8 cellular contexts compared by ENCODE assay signal in genomic region chr11:102452461-102453285, GRCh38. TPM values are rescaled to one million over a fixed set of nuclear protein-coding genes. Genes with fewer than 3 reads are reported as not detected.
A peak's percentile ranks its signal among the peaks of the same experiment; 100 is the strongest.
DNase-seq lines count a peak whose midpoint lies in the region; ATAC-seq and TF ChIP-seq lines count a peak whose summit lies in the region.

TMEM123 (minus strand) TSS chr11:102452765; CDS start chr11:102452623, 142 bp downstream.

- H3K36me3 ChIP-seq in HEK293 (ENCODE audit: control insufficient read depth in 2 of 2, insufficient read depth in 1 of 2, low read length in 2 of 2) (no peaks in the 10 kb centered on the region), heart right ventricle (peaks cover 0 to 11% (median 0%) of the 10 kb centered on the region in 9 donors), upper lobe of right lung (no peaks in the 10 kb centered on the region)

- H3K9me3 ChIP-seq in HEK293 (ENCODE audit: control insufficient read depth, insufficient read depth, low read depth, low read length): no peaks in the 10 kb centered on the region
- no peaks in the 10 kb centered on the region for H3K9me3 ChIP-seq in heart right ventricle
- H3K9me3 ChIP-seq in upper lobe of right lung: no peaks in the 10 kb centered on the region

- POLR2A ChIA-PET in HEK293 (lab: Yijun Ruan, JAX): no interaction called here

- WGBS in adipose tissue, 3 donors: 1% methylated on average over 79 to 82 of the region's 82 CpGs
- 0% methylated on average over 56 to 82 of the region's 82 CpGs for WGBS in heart right ventricle, 2 donors

- H3K4me3 ChIP-seq in GM12864 (ENCODE audit: low read depth, low read length) (peak within 1 kb of the TSS; percentile 84), HEK293 (ENCODE audit: low read depth, low read length) (peak within 1 kb of the TSS; percentile 80), heart right ventricle (peak within 1 kb of the TSS; percentile 78 to 99 (median 88)), upper lobe of right lung (peak within 1 kb of the TSS; percentile 63)

- no peak for DNase-seq in GM12864 (ENCODE audit: low read depth)
- peak; percentile 78 for DNase-seq in MV-4-11 (lab: John Stamatoyannopoulos, UW)
- peak; percentile 77 to 96 (median 86) for DNase-seq in T-helper 1 cell
- DNase-seq in heart right ventricle: peak; percentile 80 to 86
- DNase-seq in progenitor cell of endocrine pancreas (ENCODE audit: low spot score, unreplicated experiment): peak; percentile 68
- DNase-seq in upper lobe of right lung: peak; percentile 93

- TF ChIP-seq CTCF in GM12864 (IDR thresholded peaks at IDR 0.05; ENCODE audit: low read depth, low read length, missing control alignments) (peak; percentile 3), HEK293 (tag by site-specific recombination; IDR thresholded peaks at IDR 0.05) (peak; percentile 67), heart right ventricle (IDR thresholded peaks at IDR 0.05) (peak in 1 of 9 donors; percentile 16), progenitor cell of endocrine pancreas (IDR thresholded peaks at IDR 0.05; ENCODE audit: unreplicated experiment) (peak; percentile 22), upper lobe of right lung (IDR thresholded peaks at IDR 0.05) (no peak)

- H3K4me1 ChIP-seq in HEK293 (ENCODE audit: control insufficient read depth, insufficient read depth, low read length): peaks cover 2% of the 10 kb centered on the region; the same call in 1 of the 2 replicates
- peaks cover 0 to 55% (median 30%) of the 10 kb centered on the region in 9 donors for H3K4me1 ChIP-seq in heart right ventricle
- peaks cover 33% of the 10 kb centered on the region for H3K4me1 ChIP-seq in upper lobe of right lung

- peaks cover 6% of the 10 kb centered on the region for H3K27me3 Mint-ChIP-seq in progenitor cell of endocrine pancreas

- peaks cover 48% of the 10 kb centered on the region for H3K4me1 Mint-ChIP-seq in progenitor cell of endocrine pancreas (ENCODE audit: low read depth)

- peak within 1 kb of the TSS; percentile 84 for H3K27ac ChIP-seq in HEK293 (ENCODE audit: extremely low read depth, low read depth, low read length)
- peak within 1 kb of the TSS; percentile 51 for H3K27ac ChIP-seq in adipose tissue (ENCODE audit: low read depth, low read length)
- H3K27ac ChIP-seq in heart right ventricle: peak within 1 kb of the TSS; percentile 57 to 92 (median 88)
- H3K27ac ChIP-seq in upper lobe of right lung: peak within 1 kb of the TSS; percentile 84

- H3K36me3 Mint-ChIP-seq in progenitor cell of endocrine pancreas (ENCODE audit: insufficient read depth): peaks cover 1% of the 10 kb centered on the region

- peak within 1 kb of the TSS; percentile 100 for H3K27ac Mint-ChIP-seq in progenitor cell of endocrine pancreas

- intact Hi-C loops in heart right ventricle (cut with DNase I): loop anchor here in 5 of 10 donors (2.0 to 10.0 kb wide), 6 partner anchors 55 to 106 kb away; partner anchors contain the start of gene BIRC2 (in 2 of the 5)
- intact Hi-C loops in upper lobe of right lung (cut with DNase I): no loop called here

- CTCF ChIA-PET in HEK293 (lab: Yijun Ruan, JAX): no interaction called here

- no peaks in the 10 kb centered on the region for H3K9me3 Mint-ChIP-seq in progenitor cell of endocrine pancreas (ENCODE audit: low read depth)

- ATAC-seq in heart right ventricle (peak; percentile 83 to 94 (median 90)), upper lobe of right lung (peak; percentile 92)

- peak within 1 kb of the TSS; percentile 99 for H3K4me3 Mint-ChIP-seq in progenitor cell of endocrine pancreas (ENCODE audit: low read depth)

- H3K27me3 ChIP-seq in heart right ventricle (no peaks in the 10 kb centered on the region), upper lobe of right lung (no peaks in the 10 kb centered on the region)

TF ChIP-seq in HEK293, 187 proteins besides CTCF, POLR2A, EP300 and RAD21 (continues in another document):
- TF ChIP-seq ZNF239 (tag by site-specific recombination; IDR thresholded peaks at IDR 0.05): no peak
- TF ChIP-seq ZNF747 (tag by site-specific recombination; IDR thresholded peaks at IDR 0.05): no peak
- TF ChIP-seq ZNF76 (tag by site-specific recombination; IDR thresholded peaks at IDR 0.05; ENCODE audit: borderline replicate concordance, low read depth): no peak; the same call in 1 of the 2 replicates
- TF ChIP-seq ZBTB44 (tag by site-specific recombination; IDR thresholded peaks at IDR 0.05): no peak
- peak; percentile 29; the same call in 1 of the 2 replicates for TF ChIP-seq ZNF501 (tag by site-specific recombination; IDR thresholded peaks at IDR 0.05)
- no peak for TF ChIP-seq ZNF658 (tag by site-specific recombination; IDR thresholded peaks at IDR 0.05)
- TF ChIP-seq ZNF596 (tag by site-specific recombination; IDR thresholded peaks at IDR 0.05): no peak
- no peak for TF ChIP-seq ZNF2 (tag by site-specific recombination; IDR thresholded peaks at IDR 0.05)
- TF ChIP-seq ZBTB10 (tag by site-specific recombination; IDR thresholded peaks at IDR 0.05): peak; percentile 9; the same call in 1 of the 2 replicates
- TF ChIP-seq GLIS1 (tag by site-specific recombination; IDR thresholded peaks at IDR 0.05): peak; percentile 96
- TF ChIP-seq ZNF660 (tag by site-specific recombination; IDR thresholded peaks at IDR 0.05): 0 out of 2 replicates have a peak, but pooled peaks have one; percentile 34
- TF ChIP-seq HOXA7 (CRISPR knock-in tag; IDR thresholded peaks at IDR 0.05; ENCODE audit: borderline replicate concordance): no peak
- 0 out of 2 replicates have a peak, but pooled peaks have one; percentile 23 for TF ChIP-seq ZBTB11 (tag by site-specific recombination; conservative IDR thresholded peaks at IDR 0.05; ENCODE audit: low read depth)
- no peak for TF ChIP-seq ZNF488 (tag by site-specific recombination; IDR thresholded peaks at IDR 0.05)

RNA-seq across cellular contexts. Expression of gene TMEM123, which starts in this region (rescaled TPM):
- 10 to 100 TPM; 32.5 to 43.7 (median 33.1) TPM for polyA plus RNA-seq in adipose tissue
- total RNA-seq in heart right ventricle: 10 to 100 TPM; 67.5 to 98.7 (median 78.3) TPM
- 10 to 100 TPM; 18.7 to 25.3 TPM for polyA plus RNA-seq in heart right ventricle
- total RNA-seq in progenitor cell of endocrine pancreas: 243 and 248 TPM in 2 replicates
- 203 TPM for total RNA-seq in upper lobe of right lung
